In genomic region chr6:100775667-100776066, GRCh38 we compare ENCODE assay signal across 18 cellular contexts.
A peak's percentile ranks its signal among the peaks of the same experiment; 100 is the strongest.
DNase-seq lines count a peak whose midpoint lies in the region; ATAC-seq and TF ChIP-seq lines count a peak whose summit lies in the region.
"Had no signal": no experiment of that assay in that cellular context is flagged by ENCODE, and none has a peak within 500 bp of the region (broad histone marks: within the 10 kb centered on the region; RNA-seq: fewer than 3 reads in every experiment).

No MANE protein-coding gene starts in this region.

- H3K9me3 ChIP-seq in OCI-LY7 (ENCODE audit: low read length), result no peaks in the 10 kb centered on the region
- H3K9me3 ChIP-seq in Karpas-422 (ENCODE audit: low read length), result no peaks in the 10 kb centered on the region
- H3K9me3 ChIP-seq: breast epithelium, upper lobe of right lung had no signal

- CTCF ChIA-PET in OCI-LY7 (lab: Charles Lee; ENCODE audit: unreplicated experiment), result no interaction called here

- H3K9me2 ChIP-seq in OCI-LY7 (ENCODE audit: insufficient read depth, low read length) (no peaks in the 10 kb centered on the region), Karpas-422 (replicated peaks; ENCODE audit: insufficient read depth, low read length) (no peaks in the 10 kb centered on the region)

- H3K36me3 ChIP-seq in OCI-LY7 (ENCODE audit: insufficient read depth, low read length) (no peaks in the 10 kb centered on the region), Karpas-422 (ENCODE audit: insufficient read depth, low read length) (no peaks in the 10 kb centered on the region)
- H3K36me3 ChIP-seq: breast epithelium, upper lobe of right lung had no signal

- peak; percentile 58; the same call in 1 of the 2 replicates for TF ChIP-seq CTCF in OCI-LY7 (conservative IDR thresholded peaks at IDR 0.05; ENCODE audit: low read length)

- H4K20me1 ChIP-seq in OCI-LY7 (ENCODE audit: insufficient read depth, low read length) (no peaks in the 10 kb centered on the region), Karpas-422 (ENCODE audit: insufficient read depth, low read depth, low read length) (no peaks in the 10 kb centered on the region)

- H3K4me2 ChIP-seq in OCI-LY7 (ENCODE audit: low read length), result no peak overlapping the region
- H3K4me2 ChIP-seq in Karpas-422 (ENCODE audit: low read depth, low read length, poor library complexity, severe bottlenecking), result no peak overlapping the region

- H3K9ac ChIP-seq in Karpas-422 (ENCODE audit: low read length), result no peak overlapping the region
- H3K9ac ChIP-seq: parathyroid adenoma had no signal

- no peaks in the 10 kb centered on the region for H3K4me1 ChIP-seq in OCI-LY7 (ENCODE audit: insufficient read depth, low read length, poor library complexity, severe bottlenecking)
- H3K4me1 ChIP-seq in Karpas-422 (ENCODE audit: low read length), result no peaks in the 10 kb centered on the region
- H3K4me1 ChIP-seq: breast epithelium, parathyroid adenoma, upper lobe of right lung had no signal

- peak; percentile 13 for DNase-seq in NCI-H1105 treated with DMSO at 0.1 percent for 48 hours (lab: John Stamatoyannopoulos, UW)
- DNase-seq in NCI-H1105 (lab: John Stamatoyannopoulos, UW), result no peak
- DNase-seq in OCI-LY7 (ENCODE audit: low spot score), result no peak
- DNase-seq in epithelial cell of prostate (ENCODE audit: low read depth, low spot score), result no peak
- DNase-seq in pons (ENCODE audit: low spot score), result peak; percentile 8
- DNase-seq in activated gamma-delta T cell (lab: John Stamatoyannopoulos, UW), result no peak
- no peak for DNase-seq in Karpas-422
- DNase-seq: ACHN; activated CD8-positive, alpha-beta T cell treated with anti-CD3 and anti-CD28 coated beads for 36 hours; activated naive CD4-positive, alpha-beta T cell; DMS153; RPMI8226; T-helper 9 cell; upper lobe of right lung had no signal

- no TSS peak for BruUV-seq in OCI-LY7 (replicated peaks; lab: Mats Ljungman, UMichigan)

- H3K27me3 ChIP-seq in Karpas-422 (ENCODE audit: low read length), result no peaks in the 10 kb centered on the region
- H3K27me3 ChIP-seq: breast epithelium, upper lobe of right lung had no signal

- no peaks in the 10 kb centered on the region for H3K79me2 ChIP-seq in OCI-LY7 (ENCODE audit: insufficient read depth, low read depth, low read length)
- peaks cover 47% of the 10 kb centered on the region for H3K79me2 ChIP-seq in Karpas-422 (ENCODE audit: low read length)
- H3K79me2 ChIP-seq: parathyroid adenoma had no signal

- ATAC-seq in GM18520 (IDR thresholded peaks at IDR 0.05; ENCODE audit: unreplicated experiment), result no peak
- ATAC-seq: activated CD8-positive, alpha-beta T cell treated with anti-CD3 and anti-CD28 coated beads for 36 hours; upper lobe of right lung had no signal

- intact Hi-C loops in OCI-LY7 (cut with micrococcal nuclease; ENCODE audit: unreplicated experiment), result no loop called here

- H3K4me3 ChIP-seq in OCI-LY7 (ENCODE audit: low read depth, low read length, poor library complexity, severe bottlenecking) (no peak overlapping the region), Karpas-422 (ENCODE audit: low read length) (no peak overlapping the region)
- H3K4me3 ChIP-seq: breast epithelium, upper lobe of right lung had no signal

- H2AFZ ChIP-seq in OCI-LY7 (ENCODE audit: low read length) (no peak overlapping the region), Karpas-422 (ENCODE audit: low read length) (no peak overlapping the region)
- H2AFZ ChIP-seq: parathyroid adenoma had no signal

- POLR2A ChIA-PET in OCI-LY7 (lab: Charles Lee), result interaction anchor here (1.1 kb wide), 1 partner anchor 17 kb away, joined by 4 read pairs; no protein-coding TSS in a partner anchor

- H3K27ac ChIP-seq in OCI-LY7 (ENCODE audit: low read depth, low read length, poor library complexity, severe bottlenecking) (no peak overlapping the region), epithelial cell of prostate (peak overlapping the region; percentile 47), Karpas-422 (ENCODE audit: low read length) (no peak overlapping the region)
- H3K27ac ChIP-seq: breast epithelium, HL-60, parathyroid adenoma, upper lobe of right lung had no signal

Comparison
In these comparisons a context has a peak if more than half of its experiments do, and no peak if none do; other contexts are left out.
1. DNase-seq: peak in NCI-H1105 treated with DMSO at 0.1 percent for 48 hours (single experiment) and pons (single experiment); none in NCI-H1105 (single experiment), OCI-LY7 (single experiment), epithelial cell of prostate (single experiment), activated gamma-delta T cell (single experiment) and Karpas-422 (single experiment).